In genomic region chr12:45040977-45041376, GRCh38 we compare ENCODE assay signal across 36 cellular contexts. TPM values are rescaled to one million over a fixed set of nuclear protein-coding genes. Genes with fewer than 3 reads are reported as not detected.
"Had no signal": no experiment of that assay in that cellular context is flagged by ENCODE, and none has a peak within 500 bp of the region (broad histone marks: within the 10 kb centered on the region; RNA-seq: fewer than 3 reads in every experiment).

No MANE protein-coding gene starts in this region.

- ATAC-seq: activated CD4-positive, CD25-positive, alpha-beta regulatory T cell treated with anti-CD3 and anti-CD28 coated beads, Interleukin-2, amount 50 U/mL, for 24 hours; activated CD8-positive, alpha-beta T cell treated with anti-CD3 and anti-CD28 coated beads for 36 hours; activated naive CD8-positive, alpha-beta T cell treated with anti-CD3 and anti-CD28 coated beads, Interleukin-2, amount 50 U/mL, for 24 hours; activated T-cell treated with anti-CD3 and anti-CD28 coated beads, Interleukin-2, amount 50 U/mL, for 4 hours; activated T-helper 17 cell treated with anti-CD3 and anti-CD28 coated beads, Interleukin-2, amount 50 U/mL, for 72 hours; body of pancreas; heart left ventricle had no signal

- H3K36me3 ChIP-seq: adrenal gland, colonic mucosa, esophagus squamous epithelium, heart left ventricle had no signal

- H3K36me3 Mint-ChIP-seq: activated naive CD4-positive, alpha-beta T cell treated with anti-CD3 and anti-CD28 coated beads, Interleukin-2, amount 50 U/mL, for 24 hours; activated naive CD8-positive, alpha-beta T cell treated with anti-CD3 and anti-CD28 coated beads for 36 hours had no signal

- FAIRE-seq: endometrium, endothelial cell of umbilical vein had no signal

- DNase-seq: activated B cell treated with CpG ODN at 0.5 μM for 24 hours; activated CD4-positive, alpha-beta T cell treated with anti-CD3 and anti-CD28 coated beads for 48 hours; activated CD4-positive, alpha-beta T cell treated with anti-CD3 and anti-CD28 coated beads, Interleukin-2, amount 50 U/mL, for 1 hour; activated CD4-positive, alpha-beta T cell treated with anti-CD3 and anti-CD28 coated beads, Interleukin-2, amount 50 U/mL, for 48 hours; activated CD8-positive, alpha-beta memory T cell treated with anti-CD3 and anti-CD28 coated beads for 24 hours; activated CD8-positive, alpha-beta T cell treated with anti-CD3 and anti-CD28 coated beads for 36 hours; activated effector memory CD4-positive, alpha-beta T cell treated with Interleukin-2 at 50 U/mL for 16 hours; activated gamma-delta T cell treated with Interleukin-2 at 50 U/mL for 16 hours; activated naive CD4-positive, alpha-beta T cell treated with anti-CD3 and anti-CD28 coated beads for 36 hours; activated naive CD8-positive, alpha-beta T cell treated with anti-CD3 and anti-CD28 coated beads for 36 hours; activated naive CD8-positive, alpha-beta T cell treated with anti-CD3 and anti-CD28 coated beads, Interleukin-2, amount 50 U/mL, for 24 hours; activated T-cell treated with anti-CD3 and anti-CD28 coated beads, Interleukin-2, amount 50 U/mL, for 4 hours; adrenal gland; amygdala; aorta; body of pancreas; caudate nucleus; colonic mucosa; effector CD8-positive, alpha-beta T cell; esophagus squamous epithelium; foreskin melanocyte; glutamatergic neuron; heart left ventricle; T-helper 2 cell had no signal

- H3K4me3 Mint-ChIP-seq: activated B cell treated with CpG ODN at 0.5 μM for 24 hours; activated CD8-positive, alpha-beta T cell treated with anti-CD3 and anti-CD28 coated beads for 36 hours; activated naive CD4-positive, alpha-beta T cell treated with anti-CD3 and anti-CD28 coated beads for 36 hours; activated naive CD4-positive, alpha-beta T cell treated with anti-CD3 and anti-CD28 coated beads, Interleukin-2, amount 50 U/mL, for 24 hours; activated naive CD8-positive, alpha-beta T cell treated with anti-CD3 and anti-CD28 coated beads for 36 hours; activated naive CD8-positive, alpha-beta T cell treated with anti-CD3 and anti-CD28 coated beads, Interleukin-2, amount 50 U/mL, for 24 hours; activated T-cell treated with anti-CD3 and anti-CD28 coated beads, Interleukin-2, amount 50 U/mL, for 4 hours; activated T-helper 17 cell treated with anti-CD3 and anti-CD28 coated beads, Interleukin-2, amount 50 U/mL, for 72 hours had no signal

- H3K27ac ChIP-seq: adrenal gland, body of pancreas, colonic mucosa, epithelial cell of prostate, esophagus squamous epithelium, heart left ventricle, VCaP had no signal

- H3K9me3 Mint-ChIP-seq: activated B cell treated with CpG ODN at 0.5 μM for 24 hours; activated CD8-positive, alpha-beta T cell treated with anti-CD3 and anti-CD28 coated beads for 36 hours; activated naive CD4-positive, alpha-beta T cell treated with anti-CD3 and anti-CD28 coated beads for 36 hours; activated naive CD4-positive, alpha-beta T cell treated with anti-CD3 and anti-CD28 coated beads, Interleukin-2, amount 50 U/mL, for 24 hours; activated naive CD8-positive, alpha-beta T cell treated with anti-CD3 and anti-CD28 coated beads for 36 hours; activated naive CD8-positive, alpha-beta T cell treated with anti-CD3 and anti-CD28 coated beads, Interleukin-2, amount 50 U/mL, for 24 hours; activated T-cell treated with anti-CD3 and anti-CD28 coated beads, Interleukin-2, amount 50 U/mL, for 4 hours; activated T-helper 17 cell treated with anti-CD3 and anti-CD28 coated beads, Interleukin-2, amount 50 U/mL, for 72 hours had no signal

- H3K9me3 ChIP-seq: adrenal gland, body of pancreas, colonic mucosa, esophagus squamous epithelium, heart left ventricle had no signal

- H3K27ac Mint-ChIP-seq: activated B cell treated with CpG ODN at 0.5 μM for 24 hours; activated CD8-positive, alpha-beta T cell treated with anti-CD3 and anti-CD28 coated beads for 36 hours; activated naive CD4-positive, alpha-beta T cell treated with anti-CD3 and anti-CD28 coated beads for 36 hours; activated naive CD4-positive, alpha-beta T cell treated with anti-CD3 and anti-CD28 coated beads, Interleukin-2, amount 50 U/mL, for 24 hours; activated naive CD8-positive, alpha-beta T cell treated with anti-CD3 and anti-CD28 coated beads for 36 hours; activated naive CD8-positive, alpha-beta T cell treated with anti-CD3 and anti-CD28 coated beads, Interleukin-2, amount 50 U/mL, for 24 hours; activated T-helper 17 cell treated with anti-CD3 and anti-CD28 coated beads, Interleukin-2, amount 50 U/mL, for 72 hours had no signal

- H3K27me3 ChIP-seq: adrenal gland, body of pancreas, colonic mucosa had no signal

- H3K4me1 Mint-ChIP-seq: activated B cell treated with CpG ODN at 0.5 μM for 24 hours; activated naive CD4-positive, alpha-beta T cell treated with anti-CD3 and anti-CD28 coated beads, Interleukin-2, amount 50 U/mL, for 24 hours; activated naive CD8-positive, alpha-beta T cell treated with anti-CD3 and anti-CD28 coated beads for 36 hours; activated naive CD8-positive, alpha-beta T cell treated with anti-CD3 and anti-CD28 coated beads, Interleukin-2, amount 50 U/mL, for 24 hours; activated T-helper 17 cell treated with anti-CD3 and anti-CD28 coated beads, Interleukin-2, amount 50 U/mL, for 72 hours had no signal

- H3K4me3 ChIP-seq: adrenal gland, body of pancreas, colonic mucosa, esophagus squamous epithelium, heart left ventricle had no signal

- H3K27me3 Mint-ChIP-seq: activated B cell treated with CpG ODN at 0.5 μM for 24 hours had no signal

- H3K4me1 ChIP-seq: adrenal gland, body of pancreas, colonic mucosa, esophagus squamous epithelium, heart left ventricle had no signal

RNA-seq across cellular contexts. Expression of gene DBX2, which starts 9.9 kb away (rescaled TPM):
- total RNA-seq: activated B cell treated with CpG ODN at 0.5 μM for 24 hours; activated CD8-positive, alpha-beta T cell treated with anti-CD3 and anti-CD28 coated beads for 36 hours; activated naive CD4-positive, alpha-beta T cell treated with anti-CD3 and anti-CD28 coated beads for 36 hours; activated naive CD8-positive, alpha-beta T cell treated with anti-CD3 and anti-CD28 coated beads for 36 hours; activated T-cell treated with anti-CD3 and anti-CD28 coated beads, Interleukin-2, amount 50 U/mL, for 4 hours; activated T-helper 17 cell treated with anti-CD3 and anti-CD28 coated beads, Interleukin-2, amount 50 U/mL, for 72 hours; adrenal gland; body of pancreas; chondrocyte; colonic mucosa; dermis microvascular lymphatic vessel endothelial cell; endothelial cell of umbilical vein; esophagus squamous epithelium; fibroblast of lung; fibroblast of villous mesenchyme; T-helper 1 cell treated with Interleukin-12 subunit alpha and Interleukin-12 subunit beta and Interleukin-4 antibody, amounts not matched to agents 30 ng/mL and 1 ng/mL, for 36 hours had no signal
